37 cellular contexts compared by ENCODE assay signal in the genomic region with DNA sequence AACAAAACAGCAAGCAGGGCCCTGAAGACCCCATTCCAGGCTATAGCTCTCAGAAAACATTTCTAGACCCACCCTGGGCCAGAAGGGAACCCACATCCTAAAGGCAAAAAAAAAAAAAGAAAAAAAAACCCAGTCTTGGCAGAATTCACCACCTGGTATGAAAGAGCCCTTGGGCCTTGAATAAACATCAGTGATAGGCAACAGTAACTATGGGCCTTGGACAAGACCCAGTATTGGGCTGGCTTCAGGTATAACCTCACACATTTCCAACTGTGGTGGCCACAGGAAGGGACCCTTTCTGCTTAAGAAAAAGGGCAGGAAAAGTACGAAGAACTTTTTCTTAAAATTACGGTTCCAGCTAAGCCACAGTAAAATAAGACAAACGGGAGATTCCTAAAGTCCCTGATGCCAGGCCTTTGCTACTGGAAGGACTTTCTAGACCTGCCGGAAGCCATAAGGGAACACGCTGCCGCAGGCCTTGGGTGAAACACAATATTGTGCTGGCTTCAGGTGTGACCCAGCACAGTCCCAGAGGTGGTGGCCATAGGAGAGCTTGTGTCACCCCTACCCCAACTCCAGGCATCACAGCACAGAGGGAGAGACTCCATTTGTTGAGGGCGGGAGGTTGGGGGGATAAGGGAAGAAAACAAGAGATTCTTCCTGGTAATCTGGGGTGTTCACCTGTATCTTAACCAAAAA.
"Had no signal": no experiment of that assay in that cellular context is flagged by ENCODE, and none has a peak within 500 bp of the region (broad histone marks: within the 10 kb centered on the region; RNA-seq: fewer than 3 reads in every experiment).

No MANE protein-coding gene starts in this region.

- ATAC-seq: activated CD8-positive, alpha-beta memory T cell treated with anti-CD3 and anti-CD28 coated beads, Interleukin-2, amount 10 ng/mL, durations not matched to agents 7 days and 5 days; activated T-cell treated with anti-CD3 and anti-CD28 coated beads, Interleukin-2, amount 50 U/mL, for 72 hours; activated T-helper 17 cell treated with anti-CD3 and anti-CD28 coated beads, Interleukin-2, amount 50 U/mL, for 72 hours had no signal

- H3K4me3 ChIP-seq: ascending aorta, cardiac muscle cell, PC-9 had no signal

- H2AFZ ChIP-seq: PC-9 had no signal

- H3K36me3 ChIP-seq: ascending aorta, cardiac muscle cell, WERI-Rb-1 had no signal

- H3K27me3 ChIP-seq: ascending aorta, cardiac muscle cell had no signal

- H3K27ac Mint-ChIP-seq: activated CD4-positive, alpha-beta memory T cell treated with anti-CD3 and anti-CD28 coated beads, Interleukin-2, amount 10 ng/mL, durations not matched to agents 7 days and 5 days; activated CD8-positive, alpha-beta memory T cell treated with anti-CD3 and anti-CD28 coated beads, Interleukin-2, amount 10 ng/mL, durations not matched to agents 7 days and 5 days; activated naive CD8-positive, alpha-beta T cell treated with anti-CD3 and anti-CD28 coated beads, Interleukin-2, amount 10 ng/mL, durations not matched to agents 7 days and 5 days; activated T-cell treated with anti-CD3 and anti-CD28 coated beads, Interleukin-2, amount 50 U/mL, for 72 hours; activated T-helper 17 cell treated with anti-CD3 and anti-CD28 coated beads, Interleukin-2, amount 50 U/mL, for 72 hours had no signal

- H3K36me3 Mint-ChIP-seq: activated CD8-positive, alpha-beta memory T cell treated with anti-CD3 and anti-CD28 coated beads, Interleukin-2, amount 10 ng/mL, durations not matched to agents 7 days and 5 days; activated naive CD8-positive, alpha-beta T cell treated with anti-CD3 and anti-CD28 coated beads, Interleukin-2, amount 10 ng/mL, durations not matched to agents 7 days and 5 days had no signal

- H3K27me3 Mint-ChIP-seq: activated CD4-positive, alpha-beta memory T cell treated with anti-CD3 and anti-CD28 coated beads, Interleukin-2, amount 10 ng/mL, durations not matched to agents 7 days and 5 days; activated CD8-positive, alpha-beta memory T cell treated with anti-CD3 and anti-CD28 coated beads, Interleukin-2, amount 10 ng/mL, durations not matched to agents 7 days and 5 days; activated naive CD8-positive, alpha-beta T cell treated with anti-CD3 and anti-CD28 coated beads, Interleukin-2, amount 10 ng/mL, durations not matched to agents 7 days and 5 days; activated T-helper 17 cell treated with anti-CD3 and anti-CD28 coated beads, Interleukin-2, amount 50 U/mL, for 72 hours; central memory CD8-positive, alpha-beta T cell had no signal

- H3K4me3 Mint-ChIP-seq: activated CD4-positive, alpha-beta memory T cell treated with anti-CD3 and anti-CD28 coated beads, Interleukin-2, amount 10 ng/mL, durations not matched to agents 7 days and 5 days; activated CD8-positive, alpha-beta memory T cell treated with anti-CD3 and anti-CD28 coated beads, Interleukin-2, amount 10 ng/mL, durations not matched to agents 7 days and 5 days; activated naive CD8-positive, alpha-beta T cell treated with anti-CD3 and anti-CD28 coated beads, Interleukin-2, amount 10 ng/mL, durations not matched to agents 7 days and 5 days; activated T-cell treated with anti-CD3 and anti-CD28 coated beads, Interleukin-2, amount 50 U/mL, for 72 hours; activated T-helper 17 cell treated with anti-CD3 and anti-CD28 coated beads, Interleukin-2, amount 50 U/mL, for 72 hours; central memory CD8-positive, alpha-beta T cell had no signal

- H3K4me2 ChIP-seq: PC-9 had no signal

- DNase-seq: activated CD4-positive, alpha-beta memory T cell treated with anti-CD3 and anti-CD28 coated beads, Interleukin-2, amount 10 ng/mL, durations not matched to agents 7 days and 5 days; activated CD4-positive, alpha-beta T cell treated with anti-CD3 and anti-CD28 coated beads for 1 hour; activated CD4-positive, alpha-beta T cell treated with anti-CD3 and anti-CD28 coated beads for 48 hours; activated CD4-positive, CD25-positive, alpha-beta regulatory T cell; activated CD8-positive, alpha-beta memory T cell treated with anti-CD3 and anti-CD28 coated beads for 24 hours; activated CD8-positive, alpha-beta memory T cell treated with anti-CD3 and anti-CD28 coated beads, Interleukin-2, amount 10 ng/mL, durations not matched to agents 7 days and 5 days; activated CD8-positive, alpha-beta memory T cell treated with anti-CD3 and anti-CD28 coated beads, Interleukin-2, amount 50 U/mL, for 48 hours; activated effector memory CD4-positive, alpha-beta T cell treated with anti-CD3 and anti-CD28 coated beads, Interleukin-2, amount 50 U/mL, for 16 hours; activated naive CD4-positive, alpha-beta T cell; activated naive CD4-positive, alpha-beta T cell treated with anti-CD3 and anti-CD28 coated beads, Interleukin-2, amount 50 U/mL, for 16 hours; activated naive CD8-positive, alpha-beta T cell treated with anti-CD3 and anti-CD28 coated beads, Interleukin-2, amount 10 ng/mL, durations not matched to agents 7 days and 5 days; activated T-cell treated with anti-CD3 and anti-CD28 coated beads, Interleukin-2, amount 50 U/mL, for 72 hours; amygdala; Karpas-422; KBM-7; NCI-H1105; NCI-H1417 treated with DMSO at 0.1 percent for 48 hours; NCI-H187 treated with DMSO at 0.1 percent for 48 hours; NCI-H2081; NCI-H2171 treated with DMSO at 0.1 percent for 48 hours; NCI-H2227 treated with DMSO at 0.1 percent for 48 hours; NCI-H446; NCI-H510A treated with DMSO at 0.1 percent for 48 hours; NCI-H526 treated with DMSO at 0.1 percent for 48 hours; NCI-H774; PC-9; Right ventricle myocardium superior; SW 1271; T-helper 1 cell; T-helper 2 cell; T-helper 9 cell; WERI-Rb-1 had no signal

- H3K9me3 ChIP-seq: ascending aorta had no signal

- H3K4me1 ChIP-seq: ascending aorta had no signal

- H3K27ac ChIP-seq: ascending aorta, cardiac muscle cell, PC-9, RWPE1, WERI-Rb-1 had no signal

- H3K4me1 Mint-ChIP-seq: activated CD4-positive, alpha-beta memory T cell treated with anti-CD3 and anti-CD28 coated beads, Interleukin-2, amount 10 ng/mL, durations not matched to agents 7 days and 5 days; activated CD8-positive, alpha-beta memory T cell treated with anti-CD3 and anti-CD28 coated beads, Interleukin-2, amount 10 ng/mL, durations not matched to agents 7 days and 5 days; activated naive CD8-positive, alpha-beta T cell treated with anti-CD3 and anti-CD28 coated beads, Interleukin-2, amount 10 ng/mL, durations not matched to agents 7 days and 5 days; activated T-helper 17 cell treated with anti-CD3 and anti-CD28 coated beads, Interleukin-2, amount 50 U/mL, for 72 hours; central memory CD8-positive, alpha-beta T cell had no signal
